23 cellular contexts compared by ENCODE assay signal in the genomic region with DNA sequence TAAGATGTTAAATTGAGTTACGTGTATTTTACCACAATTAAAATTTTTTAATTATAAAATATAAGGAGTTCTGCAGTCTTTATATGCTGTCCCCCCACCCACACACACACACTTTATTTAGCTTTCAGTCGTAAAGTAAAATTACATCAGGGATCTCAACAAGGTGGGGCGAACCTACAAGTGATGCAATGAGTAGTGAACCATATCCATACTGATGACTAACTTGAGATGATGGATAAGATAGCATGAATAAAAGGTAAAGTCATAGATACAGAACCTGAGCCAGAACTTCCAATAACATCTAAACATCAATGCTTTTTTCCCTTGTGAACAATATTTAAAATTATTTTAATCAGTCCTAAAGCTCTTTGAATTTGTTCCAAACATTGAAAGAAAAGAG.
"Had no signal": no experiment of that assay in that cellular context is flagged by ENCODE, and none has a peak within 500 bp of the region (broad histone marks: within the 10 kb centered on the region; RNA-seq: fewer than 3 reads in every experiment).

No MANE protein-coding gene starts in this region.

- H3K9ac ChIP-seq: SK-N-SH had no signal

- ATAC-seq: activated CD8-positive, alpha-beta T cell treated with anti-CD3 and anti-CD28 coated beads, Interleukin-2, amount 10 ng/mL, durations not matched to agents 7 days and 5 days; K562; Right ventricle myocardium inferior had no signal

- H3K27me3 Mint-ChIP-seq: activated naive CD8-positive, alpha-beta T cell treated with anti-CD3 and anti-CD28 coated beads for 36 hours had no signal

- H3K4me2 ChIP-seq: SK-N-SH had no signal

- H3K9me2 ChIP-seq: SK-N-SH had no signal

- H3K27ac Mint-ChIP-seq: activated CD8-positive, alpha-beta T cell treated with anti-CD3 and anti-CD28 coated beads, Interleukin-2, amount 10 ng/mL, durations not matched to agents 7 days and 5 days; activated naive CD8-positive, alpha-beta T cell treated with anti-CD3 and anti-CD28 coated beads for 36 hours had no signal

- H3K4me3 Mint-ChIP-seq: activated CD8-positive, alpha-beta T cell treated with anti-CD3 and anti-CD28 coated beads, Interleukin-2, amount 10 ng/mL, durations not matched to agents 7 days and 5 days; activated naive CD8-positive, alpha-beta T cell treated with anti-CD3 and anti-CD28 coated beads for 36 hours had no signal

- H3K9me3 ChIP-seq: adrenal gland, SJCRH30 had no signal

- H3K27ac ChIP-seq: adrenal gland, SJCRH30, VCaP had no signal

- FAIRE-seq: K562 had no signal

- H3K9me3 Mint-ChIP-seq: activated naive CD8-positive, alpha-beta T cell treated with anti-CD3 and anti-CD28 coated beads for 36 hours had no signal

- H3K4me3 ChIP-seq: adrenal gland, K562, SJCRH30 had no signal

- H3K27me3 ChIP-seq: adrenal gland, SJCRH30 had no signal

- H3K4me1 Mint-ChIP-seq: activated naive CD8-positive, alpha-beta T cell treated with anti-CD3 and anti-CD28 coated beads for 36 hours had no signal

- H3K4me1 ChIP-seq: SJCRH30 had no signal

- DNase-seq: activated CD4-positive, alpha-beta T cell treated with anti-CD3 and anti-CD28 coated beads for 48 hours; activated CD4-positive, alpha-beta T cell treated with anti-CD3 and anti-CD28 coated beads, Interleukin-2, amount 50 U/mL, for 4 hours; activated CD8-positive, alpha-beta memory T cell treated with anti-CD3 and anti-CD28 coated beads, Interleukin-2, amount 50 U/mL, for 48 hours; activated CD8-positive, alpha-beta T cell treated with anti-CD3 and anti-CD28 coated beads, Interleukin-2, amount 10 ng/mL, durations not matched to agents 7 days and 5 days; activated effector memory CD4-positive, alpha-beta T cell treated with anti-CD3 and anti-CD28 coated beads, Interleukin-2, amount 50 U/mL, for 16 hours; activated naive CD4-positive, alpha-beta T cell treated with Interleukin-2 at 50 U/mL for 16 hours; activated naive CD8-positive, alpha-beta T cell treated with anti-CD3 and anti-CD28 coated beads for 36 hours; activated T-cell treated with anti-CD3 and anti-CD28 coated beads, Interleukin-2, amount 50 U/mL, for 1 hour; adrenal gland; anterior cingulate cortex; Karpas-422; NCI-H1105 treated with DMSO at 0.1 percent for 48 hours; NCI-H1436 treated with DMSO at 0.1 percent for 48 hours; NCI-H187; NCI-H2081; NCI-H446; NCI-H524; SJCRH30; SK-N-SH; T-helper 1 cell had no signal
